27 cellular contexts compared by ENCODE assay signal in the genomic region with DNA sequence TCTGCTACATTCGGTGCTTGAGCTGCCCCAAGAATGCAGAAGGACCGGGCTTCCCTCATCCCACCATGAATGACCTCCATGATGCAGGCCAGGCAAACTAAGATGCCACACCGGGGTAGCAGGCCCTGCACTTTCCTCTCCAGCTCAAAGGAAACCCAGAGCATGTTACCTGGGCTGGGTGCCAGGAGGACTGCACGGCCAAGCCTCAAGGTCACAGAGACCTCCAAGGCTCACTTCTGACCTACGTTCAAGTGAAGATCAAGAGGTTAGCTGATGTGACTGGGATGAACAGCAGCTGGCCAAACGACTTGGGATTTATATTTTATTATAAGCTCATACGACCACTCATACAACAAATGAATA.
"Had no signal": no experiment of that assay in that cellular context is flagged by ENCODE, and none has a peak within 500 bp of the region (broad histone marks: within the 10 kb centered on the region; RNA-seq: fewer than 3 reads in every experiment).

No MANE protein-coding gene starts in this region.

- H3K9me3 ChIP-seq: neutrophil had no signal

- H3K27me3 ChIP-seq: esophagus squamous epithelium, neutrophil, sigmoid colon, tibial nerve had no signal

- ATAC-seq: activated CD4-positive, CD25-positive, alpha-beta regulatory T cell treated with anti-CD3 and anti-CD28 coated beads, Interleukin-2, amount 50 U/mL, for 24 hours; stimulated activated memory B cell treated with anti-CD40 and anti-IgM and Interleukin-4, amounts not matched to agents 10 μg/mL and 1 μg/mL and 100 μg/mL, for 72 hours; stimulated activated naive CD8-positive, alpha-beta T cell treated with anti-CD3 and anti-CD28 coated beads, Interleukin-15, amount 100 ng/mL, for 72 hours had no signal

- H3K4me3 ChIP-seq: esophagus squamous epithelium, sigmoid colon, tibial nerve had no signal

- DNase-seq: activated CD4-positive, alpha-beta T cell treated with anti-CD3 and anti-CD28 coated beads for 48 hours; activated CD4-positive, alpha-beta T cell treated with anti-CD3 and anti-CD28 coated beads, Interleukin-2, amount 50 U/mL, for 48 hours; activated CD8-positive, alpha-beta memory T cell treated with anti-CD3 and anti-CD28 coated beads for 24 hours; activated effector memory CD4-positive, alpha-beta T cell treated with Interleukin-2 at 50 U/mL for 16 hours; activated naive CD4-positive, alpha-beta T cell treated with Interleukin-2 at 50 U/mL for 16 hours; anterior cingulate cortex; dermis blood vessel endothelial cell; effector CD4-positive, alpha-beta T cell; esophagus squamous epithelium; foreskin melanocyte; mammary epithelial cell; sigmoid colon; small intestine; stimulated activated CD4-positive, alpha-beta T cell treated with anti-CD3 and anti-CD28 coated beads, Interleukin-1b, Interleukin-23, amount 100 ng/mL, for 48 hours; stimulated activated CD4-positive, alpha-beta T cell treated with anti-CD3 and anti-CD28 coated beads, Interleukin-4, amount 100 ng/mL, for 4 hours; stimulated activated CD8-positive, alpha-beta memory T cell treated with anti-CD3 and anti-CD28 coated beads, Interleukin-4, amount 100 ng/mL, for 48 hours; stimulated activated naive CD8-positive, alpha-beta T cell treated with anti-CD3 and anti-CD28 coated beads, Interleukin-15, amount 100 ng/mL, for 72 hours; T-helper 9 cell had no signal

- H3K36me3 ChIP-seq: esophagus squamous epithelium, neutrophil, sigmoid colon, tibial nerve had no signal

- FAIRE-seq: bronchial epithelial cell, colon, islet of Langerhans, small intestine, TTC549 had no signal

- H3K27ac ChIP-seq: esophagus squamous epithelium, neutrophil, sigmoid colon, tibial nerve, VCaP had no signal
